ENCODE assay signal across 8 cellular contexts in genomic region chr3:97909830-97910229, GRCh38.
DNase-seq lines count a peak whose midpoint lies in the region; ATAC-seq and TF ChIP-seq lines count a peak whose summit lies in the region.
"Not testable (repeated sequence)": the region's sequence is repeated elsewhere in the genome, so short reads cannot be mapped to it uniquely, and the experiment has no call there.

No MANE protein-coding gene starts in this region.

- not testable (repeated sequence) for H3K4me3 ChIP-seq in endodermal cell (ENCODE audit: low read length)

- H3K4me1 Mint-ChIP-seq in CD4-positive, alpha-beta T cell (ENCODE audit: low read depth), result peaks cover 41% of the 10 kb centered on the region
- H3K4me1 Mint-ChIP-seq in Calu3 (ENCODE audit: low read depth, unreplicated experiment), result not testable (repeated sequence)
- H3K4me1 Mint-ChIP-seq in activated T-helper 17 cell treated with anti-CD3 and anti-CD28 coated beads, Interleukin-2, amount 50 U/mL, for 72 hours, result peaks cover 16% of the 10 kb centered on the region
- peaks cover 16% of the 10 kb centered on the region for H3K4me1 Mint-ChIP-seq in endodermal cell
- H3K4me1 Mint-ChIP-seq in naive thymus-derived CD8-positive, alpha-beta T cell, result peaks cover 8 to 25% (median 17%) of the 10 kb centered on the region in 4 donors
- H3K4me1 Mint-ChIP-seq in stimulated activated effector memory CD8-positive, alpha-beta T cell treated with anti-CD3 and anti-CD28 coated beads, Interleukin-12 subunit alpha, Interleukin-12 subunit beta, amount 100 ng/mL, for 72 hours, result peaks cover 16% of the 10 kb centered on the region

- TF ChIP-seq CTCF in CD4-positive, alpha-beta T cell (IDR thresholded peaks at IDR 0.05); Calu3 (IDR thresholded peaks at IDR 0.05; ENCODE audit: unreplicated experiment); RWPE1 (conservative IDR thresholded peaks at IDR 0.05; ENCODE audit: low read depth); VCaP (conservative IDR thresholded peaks at IDR 0.05); endodermal cell (conservative IDR thresholded peaks at IDR 0.05): not testable (repeated sequence)

- intact Hi-C loops in CD4-positive, alpha-beta T cell (cut with DNase I, micrococcal nuclease), result loop anchor here in 1 of 2 experiments (5.0 to 10.0 kb wide), 2 partner anchors 65 to 88 kb away; partner anchors contain the start of genes CRYBG3 and RIOX2
- intact Hi-C loops in Calu3 (cut with micrococcal nuclease; ENCODE audit: unreplicated experiment), result not testable (repeated sequence)

- peaks cover 21% of the 10 kb centered on the region for H3K36me3 Mint-ChIP-seq in CD4-positive, alpha-beta T cell (ENCODE audit: low read depth)
- H3K36me3 Mint-ChIP-seq in Calu3 (ENCODE audit: insufficient read depth, unreplicated experiment); endodermal cell (ENCODE audit: low read depth); stimulated activated effector memory CD8-positive, alpha-beta T cell treated with anti-CD3 and anti-CD28 coated beads, Interleukin-12 subunit alpha, Interleukin-12 subunit beta, amount 100 ng/mL, for 72 hours: not testable (repeated sequence)
- H3K36me3 Mint-ChIP-seq in activated T-helper 17 cell treated with anti-CD3 and anti-CD28 coated beads, Interleukin-2, amount 50 U/mL, for 72 hours (ENCODE audit: low read depth), result peaks cover 12% of the 10 kb centered on the region
- peaks cover 0 to 12% (median 0%) of the 10 kb centered on the region in 3 donors for H3K36me3 Mint-ChIP-seq in naive thymus-derived CD8-positive, alpha-beta T cell

- H3K4me3 Mint-ChIP-seq in CD4-positive, alpha-beta T cell, result not testable (repeated sequence)
- H3K4me3 Mint-ChIP-seq in Calu3 (ENCODE audit: low read depth, unreplicated experiment), result peak overlapping the region; percentile 58
- peak overlapping the region; percentile 67 for H3K4me3 Mint-ChIP-seq in activated T-helper 17 cell treated with anti-CD3 and anti-CD28 coated beads, Interleukin-2, amount 50 U/mL, for 72 hours
- H3K4me3 Mint-ChIP-seq in endodermal cell, result peak overlapping the region; percentile 58
- H3K4me3 Mint-ChIP-seq in naive thymus-derived CD8-positive, alpha-beta T cell, result peak overlapping the region in 6 of 10 donors; percentile 12 to 88 (median 82)
- peak overlapping the region; percentile 80 for H3K4me3 Mint-ChIP-seq in stimulated activated effector memory CD8-positive, alpha-beta T cell treated with anti-CD3 and anti-CD28 coated beads, Interleukin-12 subunit alpha, Interleukin-12 subunit beta, amount 100 ng/mL, for 72 hours

- POLR2A ChIA-PET in CD4-positive, alpha-beta T cell (lab: Charles Lee), result interaction anchor here (1.3 kb wide), 1 partner anchor 89 kb away, joined by 4 read pairs; the partner anchor contains the start of gene CRYBG3
- POLR2A ChIA-PET in RWPE1 (lab: Yijun Ruan, JAX; ENCODE audit: low non-redundant PET); naive thymus-derived CD8-positive, alpha-beta T cell (lab: Charles Lee): not testable (repeated sequence)

- not testable (repeated sequence) for H3K27me3 ChIP-seq in CD4-positive, alpha-beta T cell (ENCODE audit: control insufficient read depth, insufficient read depth, low read length); endodermal cell (ENCODE audit: control insufficient read depth, insufficient read depth, low read length, poor library complexity, severe bottlenecking)

- H3K36me3 ChIP-seq in endodermal cell (ENCODE audit: control insufficient read depth, insufficient read depth, low read length), result not testable (repeated sequence)

- DNase-seq in CD4-positive, alpha-beta T cell, result peak in 1 of 10 experiments; percentile 33
- DNase-seq in Calu3; RWPE1 (ENCODE audit: low spot score); endodermal cell; stimulated activated effector memory CD8-positive, alpha-beta T cell treated with anti-CD3 and anti-CD28 coated beads, Interleukin-12 subunit alpha, Interleukin-12 subunit beta, amount 100 ng/mL, for 72 hours (ENCODE audit: low spot score in 2 of 2): not testable (repeated sequence)
- DNase-seq in naive thymus-derived CD8-positive, alpha-beta T cell, result peak in 1 of 10 donors; percentile 5

- CTCF ChIA-PET in CD4-positive, alpha-beta T cell (lab: Charles Lee); Calu3 (lab: Charles Lee); RWPE1 (lab: Yijun Ruan, JAX): not testable (repeated sequence)

- not testable (repeated sequence) for H3K9ac ChIP-seq in endodermal cell (ENCODE audit: extremely low read depth, low read length, poor library complexity, severe bottlenecking)

- H3K27me3 Mint-ChIP-seq in CD4-positive, alpha-beta T cell; Calu3 (ENCODE audit: unreplicated experiment); activated T-helper 17 cell treated with anti-CD3 and anti-CD28 coated beads, Interleukin-2, amount 50 U/mL, for 72 hours; endodermal cell (ENCODE audit: insufficient read depth); naive thymus-derived CD8-positive, alpha-beta T cell: not testable (repeated sequence)

- H3K9me3 Mint-ChIP-seq in CD4-positive, alpha-beta T cell; Calu3 (ENCODE audit: low read depth, unreplicated experiment); activated T-helper 17 cell treated with anti-CD3 and anti-CD28 coated beads, Interleukin-2, amount 50 U/mL, for 72 hours; endodermal cell; stimulated activated effector memory CD8-positive, alpha-beta T cell treated with anti-CD3 and anti-CD28 coated beads, Interleukin-12 subunit alpha, Interleukin-12 subunit beta, amount 100 ng/mL, for 72 hours: not testable (repeated sequence)
- H3K9me3 Mint-ChIP-seq in naive thymus-derived CD8-positive, alpha-beta T cell, result peaks cover 0 to 27% (median 4%) of the 10 kb centered on the region in 9 donors

- ATAC-seq in CD4-positive, alpha-beta T cell (ENCODE audit: poor library complexity); activated T-helper 17 cell treated with anti-CD3 and anti-CD28 coated beads, Interleukin-2, amount 50 U/mL, for 72 hours (replicated peaks); naive thymus-derived CD8-positive, alpha-beta T cell; stimulated activated effector memory CD8-positive, alpha-beta T cell treated with anti-CD3 and anti-CD28 coated beads, Interleukin-12 subunit alpha, Interleukin-12 subunit beta, amount 100 ng/mL, for 72 hours: not testable (repeated sequence)

- H3K9me3 ChIP-seq in CD4-positive, alpha-beta T cell (ENCODE audit: control insufficient read depth, low read length); endodermal cell (ENCODE audit: control insufficient read depth, low read length): not testable (repeated sequence)

- no CpG with 5 or more reads among the region's 3 CpGs for WGBS in endodermal cell (ENCODE audit: insufficient coverage in 1 of 2, insufficient read length in 1 of 2), 2 experiments

- not testable (repeated sequence) for H3K27ac ChIP-seq in CD4-positive, alpha-beta T cell (ENCODE audit: low read depth, low read length); endodermal cell (ENCODE audit: low read depth, low read length)
- H3K27ac ChIP-seq in RWPE1 (peak overlapping the region; percentile 40), VCaP (peak overlapping the region; percentile 78; the same call in 1 of the 2 replicates)

- H3K4me1 ChIP-seq in endodermal cell (ENCODE audit: control insufficient read depth, insufficient read depth, low read length), result not testable (repeated sequence)

- peak overlapping the region; percentile 91 for H3K27ac Mint-ChIP-seq in CD4-positive, alpha-beta T cell
- H3K27ac Mint-ChIP-seq in Calu3 (ENCODE audit: unreplicated experiment); activated T-helper 17 cell treated with anti-CD3 and anti-CD28 coated beads, Interleukin-2, amount 50 U/mL, for 72 hours; endodermal cell: not testable (repeated sequence)
- peak overlapping the region in 3 of 10 donors; percentile 92 to 96 (median 95) for H3K27ac Mint-ChIP-seq in naive thymus-derived CD8-positive, alpha-beta T cell
- H3K27ac Mint-ChIP-seq in stimulated activated effector memory CD8-positive, alpha-beta T cell treated with anti-CD3 and anti-CD28 coated beads, Interleukin-12 subunit alpha, Interleukin-12 subunit beta, amount 100 ng/mL, for 72 hours, result peak overlapping the region; percentile 94

- not testable (repeated sequence) for BruUV-seq in Calu3 (replicated peaks; lab: Mats Ljungman, UMichigan)
